Comparison of ENCODE assay signal across 8 cellular contexts in the genomic region with DNA sequence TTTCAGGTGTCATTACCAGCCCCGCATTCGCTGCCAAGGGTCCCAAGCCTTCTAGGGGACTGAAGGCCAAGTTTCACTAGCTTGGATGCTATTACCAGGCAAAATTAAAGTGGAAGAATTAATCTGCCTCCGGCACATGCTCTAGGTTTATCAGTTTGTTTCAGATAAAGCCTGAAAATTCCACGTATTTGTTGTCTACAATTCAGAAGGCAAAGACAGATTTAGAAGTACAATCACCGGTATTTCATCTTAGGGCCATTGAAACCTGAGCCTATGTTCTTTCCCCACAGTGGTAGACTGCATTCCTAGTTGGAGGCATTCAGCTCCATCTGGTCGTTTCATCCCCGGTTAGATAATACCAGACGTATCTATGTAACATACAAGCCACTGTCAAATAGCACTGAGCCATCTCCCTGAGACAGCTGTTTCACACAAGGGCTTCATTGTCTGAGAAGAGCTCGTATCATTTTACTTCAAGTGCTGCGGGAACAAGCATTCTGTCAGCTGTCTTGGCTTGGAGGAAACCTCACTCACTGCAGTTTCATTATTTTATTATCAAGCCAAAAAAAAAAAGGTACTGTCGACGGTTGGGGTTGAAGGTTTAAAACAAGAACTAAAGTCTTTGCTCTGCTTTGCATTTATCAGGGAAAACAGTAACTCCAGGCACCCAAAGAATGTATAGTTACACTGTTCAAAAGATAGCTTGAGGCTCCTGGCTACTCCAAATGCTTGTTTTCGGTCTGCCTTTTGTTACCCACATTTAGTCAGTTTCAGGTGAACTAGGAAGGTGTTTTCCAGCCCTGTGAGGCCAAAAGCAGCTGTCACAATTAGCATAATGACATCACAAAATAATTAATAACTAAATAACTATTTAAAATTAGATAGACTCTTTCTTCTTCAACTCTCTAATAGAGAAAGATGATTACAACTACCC.
DNase-seq lines count a peak whose midpoint lies in the region; ATAC-seq and TF ChIP-seq lines count a peak whose summit lies in the region.

No MANE protein-coding gene starts in this region.

- H3K27ac ChIP-seq in SK-N-MC = 0 out of 2 replicates have a peak overlapping the region, but pooled peaks have one; percentile 3
- peak overlapping the region; percentile 49 for H3K27ac ChIP-seq in iPS-18a (ENCODE audit: low read length)
- H3K27ac ChIP-seq in transverse colon = peak overlapping the region in 3 of 4 donors; percentile 23 to 38 (median 34)

- TF ChIP-seq EP300 in Ishikawa (IDR thresholded peaks at IDR 0.05; ENCODE audit: borderline replicate concordance) (no peak), transverse colon (IDR thresholded peaks at IDR 0.05; ENCODE audit: low read depth) (no peak)

- H3K27me3 ChIP-seq in iPS-18a (ENCODE audit: control insufficient read depth, insufficient read depth, low read length) (no peaks in the 10 kb centered on the region), transverse colon (no peaks in the 10 kb centered on the region)

- DNase-seq in DMS 273 treated with DMSO at 0.1 percent for 48 hours (lab: John Stamatoyannopoulos, UW) = peak; percentile 88
- no peak for DNase-seq in SK-N-MC (ENCODE audit: low read depth, low spot score)
- DNase-seq in transverse colon = no peak
- DNase-seq in ACHN = no peak
- no peak for DNase-seq in effector CD4-positive, alpha-beta T cell

- in situ Hi-C loops in transverse colon (cut with MboI; ENCODE audit: low pct_ligation_motif_present in 1 of 4, low pct_unique_long_range_greater_than_20kb in 1 of 4, low sequenced_read_pairs in 3 of 4) = no loop called here
- in situ Hi-C loops in ACHN (cut with HindIII; ENCODE audit: low pct_ligation_motif_present, low pct_unique_long_range_greater_than_20kb, low sequenced_read_pairs) = no loop called here

- H3K4me3 ChIP-seq in SK-N-MC (no peak overlapping the region), iPS-18a (ENCODE audit: low read length) (no peak overlapping the region), transverse colon (no peak overlapping the region)

- intact Hi-C loops in transverse colon (cut with DNase I; ENCODE audit: low total_unique reads) = no loop called here

- peaks cover 3% of the 10 kb centered on the region; the same call in 1 of the 2 replicates for H3K9me3 ChIP-seq in SK-N-MC (ENCODE audit: low read depth, low read length)
- no peaks in the 10 kb centered on the region for H3K9me3 ChIP-seq in iPS-18a (ENCODE audit: control insufficient read depth, low read depth, low read length)
- peaks cover 0 to 8% of the 10 kb centered on the region in 2 donors for H3K9me3 ChIP-seq in transverse colon

- no peak overlapping the region for H3K9ac ChIP-seq in SK-N-MC (ENCODE audit: insufficient read length)
- peak overlapping the region; percentile 5 for H3K9ac ChIP-seq in iPS-18a (ENCODE audit: low read length)

- H3K36me3 ChIP-seq in SK-N-MC (ENCODE audit: insufficient read depth, low read length) (no peaks in the 10 kb centered on the region), iPS-18a (ENCODE audit: control insufficient read depth, low read depth, low read length) (no peaks in the 10 kb centered on the region), transverse colon (no peaks in the 10 kb centered on the region)

- TF ChIP-seq CTCF in transverse colon (IDR thresholded peaks at IDR 0.05) = no peak

- peak; percentile 70 for ATAC-seq in GM21390 (IDR thresholded peaks at IDR 0.05; ENCODE audit: unreplicated experiment)

- peaks cover 23% of the 10 kb centered on the region for H3K4me1 ChIP-seq in iPS-18a (ENCODE audit: control insufficient read depth, low read depth, low read length)
- H3K4me1 ChIP-seq in transverse colon = peaks cover 0 to 4% (median 0%) of the 10 kb centered on the region in 4 donors

- TF ChIP-seq RAD21 in Ishikawa (IDR thresholded peaks at IDR 0.05; ENCODE audit: low read depth) = no peak

- no peak for TF ChIP-seq POLR2A in transverse colon (IDR thresholded peaks at IDR 0.05)

- WGBS in transverse colon (ENCODE audit: low coverage in 1 of 2), 2 donors = 36 to 42% methylated on average over 12 to 13 of the region's 13 CpGs

TF ChIP-seq in Ishikawa, 13 proteins besides CTCF, POLR2A, EP300 and RAD21:
- TF ChIP-seq CREB1 (IDR thresholded peaks at IDR 0.05; ENCODE audit: low read depth) (no peak), YY1 (IDR thresholded peaks at IDR 0.05; ENCODE audit: low read depth) (no peak), NFIC (IDR thresholded peaks at IDR 0.05) (no peak), TEAD4 (IDR thresholded peaks at IDR 0.05) (0 out of 2 replicates have a peak, but pooled peaks have one; percentile 24)
- TF ChIP-seq, protein P1, sequence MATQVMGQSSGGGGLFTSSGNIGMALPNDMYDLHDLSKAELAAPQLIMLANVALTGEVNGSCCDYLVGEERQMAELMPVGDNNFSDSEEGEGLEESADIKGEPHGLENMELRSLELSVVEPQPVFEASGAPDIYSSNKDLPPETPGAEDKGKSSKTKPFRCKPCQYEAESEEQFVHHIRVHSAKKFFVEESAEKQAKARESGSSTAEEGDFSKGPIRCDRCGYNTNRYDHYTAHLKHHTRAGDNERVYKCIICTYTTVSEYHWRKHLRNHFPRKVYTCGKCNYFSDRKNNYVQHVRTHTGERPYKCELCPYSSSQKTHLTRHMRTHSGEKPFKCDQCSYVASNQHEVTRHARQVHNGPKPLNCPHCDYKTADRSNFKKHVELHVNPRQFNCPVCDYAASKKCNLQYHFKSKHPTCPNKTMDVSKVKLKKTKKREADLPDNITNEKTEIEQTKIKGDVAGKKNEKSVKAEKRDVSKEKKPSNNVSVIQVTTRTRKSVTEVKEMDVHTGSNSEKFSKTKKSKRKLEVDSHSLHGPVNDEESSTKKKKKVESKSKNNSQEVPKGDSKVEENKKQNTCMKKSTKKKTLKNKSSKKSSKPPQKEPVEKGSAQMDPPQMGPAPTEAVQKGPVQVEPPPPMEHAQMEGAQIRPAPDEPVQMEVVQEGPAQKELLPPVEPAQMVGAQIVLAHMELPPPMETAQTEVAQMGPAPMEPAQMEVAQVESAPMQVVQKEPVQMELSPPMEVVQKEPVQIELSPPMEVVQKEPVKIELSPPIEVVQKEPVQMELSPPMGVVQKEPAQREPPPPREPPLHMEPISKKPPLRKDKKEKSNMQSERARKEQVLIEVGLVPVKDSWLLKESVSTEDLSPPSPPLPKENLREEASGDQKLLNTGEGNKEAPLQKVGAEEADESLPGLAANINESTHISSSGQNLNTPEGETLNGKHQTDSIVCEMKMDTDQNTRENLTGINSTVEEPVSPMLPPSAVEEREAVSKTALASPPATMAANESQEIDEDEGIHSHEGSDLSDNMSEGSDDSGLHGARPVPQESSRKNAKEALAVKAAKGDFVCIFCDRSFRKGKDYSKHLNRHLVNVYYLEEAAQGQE (IDR thresholded peaks at IDR 0.05; ENCODE audit: low read depth) = no peak
- TF ChIP-seq, protein P2, sequence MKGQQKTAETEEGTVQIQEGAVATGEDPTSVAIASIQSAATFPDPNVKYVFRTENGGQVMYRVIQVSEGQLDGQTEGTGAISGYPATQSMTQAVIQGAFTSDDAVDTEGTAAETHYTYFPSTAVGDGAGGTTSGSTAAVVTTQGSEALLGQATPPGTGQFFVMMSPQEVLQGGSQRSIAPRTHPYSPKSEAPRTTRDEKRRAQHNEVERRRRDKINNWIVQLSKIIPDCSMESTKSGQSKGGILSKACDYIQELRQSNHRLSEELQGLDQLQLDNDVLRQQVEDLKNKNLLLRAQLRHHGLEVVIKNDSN (IDR thresholded peaks at IDR 0.05) = no peak
